9 cellular contexts compared by ENCODE assay signal in the genomic region with DNA sequence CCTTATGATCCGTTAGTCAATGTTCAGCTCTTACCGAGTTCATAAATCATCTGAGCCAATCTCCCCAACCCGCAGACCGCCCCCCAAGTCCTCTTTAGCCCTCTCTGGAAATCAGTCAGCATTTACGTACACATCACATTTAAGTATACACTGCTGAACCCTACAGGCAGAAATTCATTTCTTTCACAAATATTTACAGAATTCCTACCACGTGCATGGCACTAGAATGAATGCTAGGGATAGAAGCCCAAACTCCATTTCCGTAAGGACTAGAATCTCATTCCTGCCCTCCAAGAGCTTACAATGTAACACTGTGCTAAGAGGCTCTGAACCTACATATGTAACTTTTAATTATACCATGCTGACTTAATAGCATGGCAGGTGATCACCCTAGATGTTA. TPM values are rescaled to one million over a fixed set of nuclear protein-coding genes. Genes with fewer than 3 reads are reported as not detected.
DNase-seq lines count a peak whose midpoint lies in the region; ATAC-seq and TF ChIP-seq lines count a peak whose summit lies in the region.
"Had no signal": no experiment of that assay in that cellular context is flagged by ENCODE, and none has a peak within 500 bp of the region (broad histone marks: within the 10 kb centered on the region; RNA-seq: fewer than 3 reads in every experiment).

No MANE protein-coding gene starts in this region.

- no peak for TF ChIP-seq CTCF in neutrophil (IDR thresholded peaks at IDR 0.05)

- ATAC-seq in HG03280 (IDR thresholded peaks at IDR 0.05; ENCODE audit: unreplicated experiment) (no peak), HG02571 (IDR thresholded peaks at IDR 0.05; ENCODE audit: unreplicated experiment) (no peak)

- H3K27ac ChIP-seq in duodenal mucosa (ENCODE audit: low read depth, low read length) (no peak overlapping the region), neutrophil (peak overlapping the region; percentile 32)

- H3K4me3 ChIP-seq in duodenal mucosa (ENCODE audit: low read depth in 1 of 2, low read length in 2 of 2) = peak overlapping the region; percentile 92 to 96
- peak overlapping the region; percentile 95 for H3K4me3 ChIP-seq in neutrophil (ENCODE audit: low read depth in 1 of 2, low read length in 1 of 2)

- H3K9ac ChIP-seq in duodenal mucosa (ENCODE audit: low read depth in 1 of 2, low read length in 2 of 2) = peak overlapping the region; percentile 97 to 99

- H3K27me3 ChIP-seq in duodenal mucosa (ENCODE audit: control insufficient read depth in 1 of 2, insufficient read depth in 2 of 2, low read length in 2 of 2) = no peaks in the 10 kb centered on the region
- no peaks in the 10 kb centered on the region for H3K27me3 ChIP-seq in neutrophil

- peaks cover 0 to 18% of the 10 kb centered on the region in 2 donors for H3K36me3 ChIP-seq in duodenal mucosa (ENCODE audit: control insufficient read depth in 1 of 2, insufficient read depth in 2 of 2, low read length in 2 of 2)
- peaks cover 31% of the 10 kb centered on the region for H3K36me3 ChIP-seq in neutrophil

- DNase-seq in Caki2 (ENCODE audit: low read depth) (peak; percentile 41), MV-4-11 (lab: John Stamatoyannopoulos, UW) (peak; percentile 17), KG1 (lab: John Stamatoyannopoulos, UW) (no peak), NCI-H510A (lab: John Stamatoyannopoulos, UW) (no peak)
- DNase-seq: activated CD8-positive, alpha-beta memory T cell treated with anti-CD3 and anti-CD28 coated beads, Interleukin-2, amount 50 U/mL, for 48 hours had no signal

- in situ Hi-C loops in Caki2 (cut with HindIII; ENCODE audit: low pct_unique_long_range_greater_than_20kb, low sequenced_read_pairs) = no loop called here

- H3K9me3 ChIP-seq in duodenal mucosa (ENCODE audit: control insufficient read depth in 1 of 2, low read length in 2 of 2) = no peaks in the 10 kb centered on the region
- H3K9me3 ChIP-seq in neutrophil = no peaks in the 10 kb centered on the region

- H3K4me1 ChIP-seq in duodenal mucosa (ENCODE audit: control insufficient read depth in 1 of 2, insufficient read depth in 2 of 2, low read length in 2 of 2) = peaks cover 34 to 42% of the 10 kb centered on the region in 2 donors
- H3K4me1 ChIP-seq in neutrophil (ENCODE audit: control insufficient read depth in 1 of 2, insufficient read depth in 1 of 2, low read depth in 1 of 2, low read length in 1 of 2) = peaks cover 35 to 38% of the 10 kb centered on the region in 2 experiments

RNA-seq across cellular contexts. Expression of a gene that starts 1.8 kb away (rescaled TPM):
- 72.4 and 79.6 TPM in 2 replicates for total RNA-seq in Caki2 (2014; rRNA removed; shearing (Covaris generic); ENCODE audit: low replicate concordance)

RNA-seq across cellular contexts. Expression of a gene that starts 21.8 kb away (rescaled TPM):
- total RNA-seq in Caki2 (2014; rRNA removed; shearing (Covaris generic); ENCODE audit: low replicate concordance) = 0.57 TPM in 1 of 2 replicates, not detected in the other

RNA-seq across cellular contexts. Expression of a gene that starts 38.3 kb away (rescaled TPM):
- 0.37 TPM in 1 of 2 replicates, not detected in the other for total RNA-seq in Caki2 (2014; rRNA removed; shearing (Covaris generic); ENCODE audit: low replicate concordance)

Comparison
In these comparisons a context has a peak if more than half of its experiments do, and no peak if none do; other contexts are left out.
1. DNase-seq: peak in Caki2 (single experiment) and MV-4-11 (single experiment); none in KG1 (single experiment) and NCI-H510A (single experiment).